ENCODE assay signal across 11 cellular contexts in the genomic region with DNA sequence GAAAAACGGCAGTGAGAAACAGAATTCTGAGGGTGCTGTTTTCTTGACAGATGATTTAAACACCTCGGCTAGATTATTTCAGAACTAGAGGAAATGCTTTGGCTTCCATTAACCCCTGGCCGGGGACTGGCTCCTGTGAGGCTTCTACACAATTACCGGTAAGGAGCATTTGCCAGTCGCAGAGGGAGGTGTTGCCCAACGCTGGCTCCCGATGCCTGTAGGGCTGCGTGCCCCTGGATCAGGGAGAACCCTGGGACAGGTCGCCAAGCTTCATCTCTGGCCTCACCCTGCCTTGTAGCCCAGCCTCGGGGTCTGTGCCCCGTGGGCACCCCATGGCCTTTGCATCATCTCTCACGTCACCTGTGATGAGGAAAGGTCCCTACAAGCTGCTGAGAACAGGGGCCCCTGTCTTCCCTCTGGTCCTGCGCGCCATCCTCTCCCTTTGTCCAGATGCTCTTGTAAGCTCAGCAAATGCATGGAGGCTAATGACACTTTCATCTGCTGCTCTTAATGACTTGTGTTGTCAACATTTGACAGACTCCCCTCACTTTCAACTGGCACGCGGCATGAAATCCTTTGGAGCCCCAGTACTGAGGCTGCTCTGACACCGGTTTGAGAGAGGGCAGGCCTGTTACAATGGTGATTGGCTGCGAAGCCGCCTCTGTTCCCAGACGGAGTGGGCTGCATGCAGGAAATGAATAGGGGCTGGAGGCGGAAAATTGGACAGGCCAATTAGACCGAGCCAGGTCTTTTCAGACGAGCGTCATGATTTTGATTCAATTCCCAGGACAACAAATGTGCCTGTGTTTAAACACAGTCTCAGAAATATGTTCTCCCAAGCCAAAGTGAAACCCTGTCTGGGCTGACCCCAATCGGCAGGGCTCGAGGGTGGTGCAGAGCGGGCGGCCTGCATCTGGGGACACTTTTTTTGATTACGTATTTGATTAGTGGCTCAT.
DNase-seq lines count a peak whose midpoint lies in the region; ATAC-seq and TF ChIP-seq lines count a peak whose summit lies in the region.
"Had no signal": no experiment of that assay in that cellular context is flagged by ENCODE, and none has a peak within 500 bp of the region (broad histone marks: within the 10 kb centered on the region; RNA-seq: fewer than 3 reads in every experiment).

No MANE protein-coding gene starts in this region.

- no peaks in the 10 kb centered on the region for H3K27me3 Mint-ChIP-seq in progenitor cell of endocrine pancreas
- H3K27me3 Mint-ChIP-seq: activated naive CD8-positive, alpha-beta T cell had no signal

- intact Hi-C loops in body of pancreas (cut with DNase I): no loop called here
- intact Hi-C loops in left ventricle myocardium superior (cut with micrococcal nuclease): no loop called here

- H3K4me2 ChIP-seq in BLaER1: peak overlapping the region; percentile 13; the same call in 1 of the 2 replicates

- peak overlapping the region; percentile 41 for H3K27ac Mint-ChIP-seq in progenitor cell of endocrine pancreas
- H3K27ac Mint-ChIP-seq: activated naive CD8-positive, alpha-beta T cell had no signal

- 72 to 80% methylated on average over 24 to 29 of the region's 29 CpGs for WGBS in body of pancreas, 2 donors

- no peaks in the 10 kb centered on the region for H3K27me3 ChIP-seq in BLaER1
- H3K27me3 ChIP-seq in body of pancreas: no peaks in the 10 kb centered on the region

- ATAC-seq in body of pancreas (peak; percentile 50), left ventricle myocardium superior (peak; percentile 92), GM18498 (IDR thresholded peaks at IDR 0.05; ENCODE audit: unreplicated experiment) (no peak)

- no peak for TF ChIP-seq POLR2A in body of pancreas (IDR thresholded peaks at IDR 0.05)

- H3K4me3 ChIP-seq in BLaER1 (no peak overlapping the region), body of pancreas (no peak overlapping the region)

- TF ChIP-seq CTCF in body of pancreas (IDR thresholded peaks at IDR 0.05) (no peak), progenitor cell of endocrine pancreas (IDR thresholded peaks at IDR 0.05; ENCODE audit: unreplicated experiment) (no peak)

- DNase-seq in body of pancreas (peak in 3 of 4 donors; percentile 10 to 37 (median 16)), left ventricle myocardium superior (peak; percentile 56), progenitor cell of endocrine pancreas (ENCODE audit: low spot score, unreplicated experiment) (peak; percentile 7), NCI-H69 (lab: John Stamatoyannopoulos, UW) (no peak)
- DNase-seq in stimulated activated CD4-positive, alpha-beta T cell treated with anti-CD3 and anti-CD28 coated beads, Interleukin-4, amount 100 ng/mL, for 1 hour: no peak
- DNase-seq in activated CD4-positive, alpha-beta T cell treated with anti-CD3 and anti-CD28 coated beads for 1 hour: no peak
- DNase-seq: activated CD4-positive, alpha-beta T cell treated with anti-CD3 and anti-CD28 coated beads, Interleukin-2, amount 50 U/mL, for 1 hour; NCI-H2029 treated with DMSO at 0.1 percent for 48 hours had no signal

- H3K9me3 ChIP-seq in BLaER1 (peaks cover 27% of the 10 kb centered on the region), body of pancreas (no peaks in the 10 kb centered on the region)

- H3K4me1 ChIP-seq in BLaER1 (peaks cover 7% of the 10 kb centered on the region; the same call in 1 of the 2 replicates), body of pancreas (no peaks in the 10 kb centered on the region)

- no peak overlapping the region for H3K4me3 Mint-ChIP-seq in progenitor cell of endocrine pancreas (ENCODE audit: low read depth)
- H3K4me3 Mint-ChIP-seq: activated naive CD8-positive, alpha-beta T cell had no signal

- H3K4me1 Mint-ChIP-seq in progenitor cell of endocrine pancreas (ENCODE audit: low read depth): no peaks in the 10 kb centered on the region

- no peak overlapping the region for H3K9ac ChIP-seq in BLaER1

- H3K36me3 ChIP-seq in BLaER1: peaks cover 37% of the 10 kb centered on the region
- peaks cover 0 to 11% of the 10 kb centered on the region in 2 donors for H3K36me3 ChIP-seq in body of pancreas (replicated peaks in 1 of 2; ENCODE audit: insufficient read depth in 1 of 2, low read depth in 2 of 2)

- H3K9me3 Mint-ChIP-seq in progenitor cell of endocrine pancreas (ENCODE audit: low read depth): peaks cover 5% of the 10 kb centered on the region

- peaks cover 37% of the 10 kb centered on the region for H3K36me3 Mint-ChIP-seq in progenitor cell of endocrine pancreas (ENCODE audit: insufficient read depth)

- H3K27ac ChIP-seq in BLaER1 (no peak overlapping the region), body of pancreas (no peak overlapping the region)

- H4K20me1 ChIP-seq in BLaER1: peaks cover 8% of the 10 kb centered on the region; the same call in 1 of the 2 replicates

Comparison
In these comparisons a context has a peak if more than half of its experiments do, and no peak if none do; other contexts are left out.
1. DNase-seq: peak in body of pancreas (3 of 4), left ventricle myocardium superior (single experiment) and progenitor cell of endocrine pancreas (single experiment); none in stimulated activated CD4-positive, alpha-beta T cell treated with anti-CD3 and anti-CD28 coated beads, Interleukin-4, amount 100 ng/mL, for 1 hour (single experiment), activated CD4-positive, alpha-beta T cell treated with anti-CD3 and anti-CD28 coated beads for 1 hour (single experiment) and NCI-H69 (single experiment).